12 cellular contexts compared by ENCODE assay signal in genomic region chr2:234464291-234464645, GRCh38. TPM values are rescaled to one million over a fixed set of nuclear protein-coding genes. Genes with fewer than 3 reads are reported as not detected.
DNase-seq lines count a peak whose midpoint lies in the region; ATAC-seq and TF ChIP-seq lines count a peak whose summit lies in the region.
"Had no signal": no experiment of that assay in that cellular context is flagged by ENCODE, and none has a peak within 500 bp of the region (broad histone marks: within the 10 kb centered on the region; RNA-seq: fewer than 3 reads in every experiment).

No MANE protein-coding gene starts in this region.

- CTCF ChIA-PET in CD4-positive, alpha-beta memory T cell (lab: Charles Lee; ENCODE audit: partially characterized antibody), result interaction anchor here (0.8 to 3.5 kb wide), 17 partner anchors 10 to 175 kb away, joined by 3 to 22 read pairs (median 5); no protein-coding TSS in a partner anchor
- CTCF ChIA-PET in activated CD4-positive, alpha-beta memory T cell treated with anti-CD3 and anti-CD28 coated beads for 36 hours (lab: Charles Lee), result interaction anchor here (0.7 to 2.9 kb wide), 9 partner anchors 10 to 175 kb away, joined by 3 to 12 read pairs (median 7); partner anchors contain the start of gene ARL4C

- H3K4me1 Mint-ChIP-seq in CD4-positive, alpha-beta memory T cell, result peaks cover 45 to 91% (median 71%) of the 10 kb centered on the region in 4 donors
- peaks cover 68% of the 10 kb centered on the region for H3K4me1 Mint-ChIP-seq in activated CD4-positive, alpha-beta memory T cell treated with anti-CD3 and anti-CD28 coated beads for 36 hours (ENCODE audit: low read depth)

- no peaks in the 10 kb centered on the region for H3K27me3 Mint-ChIP-seq in CD4-positive, alpha-beta memory T cell
- H3K27me3 Mint-ChIP-seq in activated CD4-positive, alpha-beta memory T cell treated with anti-CD3 and anti-CD28 coated beads for 36 hours, result no peaks in the 10 kb centered on the region

- H3K9me3 ChIP-seq in CD4-positive, alpha-beta memory T cell (ENCODE audit: control insufficient read depth in 1 of 2, low read length in 2 of 2), result no peaks in the 10 kb centered on the region
- H3K9me3 ChIP-seq in mucosa of descending colon (no peaks in the 10 kb centered on the region), esophagus muscularis mucosa (peaks cover 0 to 6% (median 0%) of the 10 kb centered on the region in 4 donors)
- H3K9me3 ChIP-seq: gastrocnemius medialis, right atrium auricular region, testis had no signal

- peak overlapping the region; percentile 25; the same call in 1 of the 2 replicates for H3K27ac ChIP-seq in C4-2B
- H3K27ac ChIP-seq in CD4-positive, alpha-beta memory T cell (ENCODE audit: low read depth, low read length), result peak overlapping the region; percentile 86
- H3K27ac ChIP-seq in esophagus muscularis mucosa (replicated peaks in 1 of 4), result no peak overlapping the region
- H3K27ac ChIP-seq: gastrocnemius medialis, right atrium auricular region, testis, WERI-Rb-1 had no signal

- H3K4me3 ChIP-seq in CD4-positive, alpha-beta memory T cell (ENCODE audit: low read length in 2 of 2), result peak overlapping the region in 1 of 2 donors; percentile 12
- no peak overlapping the region for H3K4me3 ChIP-seq in mucosa of descending colon
- no peak overlapping the region for H3K4me3 ChIP-seq in esophagus muscularis mucosa
- H3K4me3 ChIP-seq: gastrocnemius medialis, right atrium auricular region, testis had no signal

- 89% methylated on average over 9 of the region's 9 CpGs for WGBS in esophagus muscularis mucosa

- intact Hi-C loops in CD4-positive, alpha-beta memory T cell (cut with micrococcal nuclease), result loop anchor here (1.0 to 2.0 kb wide), 5 partner anchors 10 to 38 kb away; no protein-coding TSS in a partner anchor
- intact Hi-C loops in activated CD4-positive, alpha-beta memory T cell treated with anti-CD3 and anti-CD28 coated beads for 36 hours (cut with micrococcal nuclease), result loop anchor here (1.0 to 2.0 kb wide), 8 partner anchors 10 to 172 kb away; no protein-coding TSS in a partner anchor
- intact Hi-C loops in mucosa of descending colon (cut with DNase I, micrococcal nuclease) (no loop called here), esophagus muscularis mucosa (cut with DNase I) (no loop called here)

- peak overlapping the region; percentile 88 to 99 (median 97) for H3K27ac Mint-ChIP-seq in CD4-positive, alpha-beta memory T cell
- H3K27ac Mint-ChIP-seq in activated CD4-positive, alpha-beta memory T cell treated with anti-CD3 and anti-CD28 coated beads for 36 hours, result peak overlapping the region; percentile 91

- H3K4me3 Mint-ChIP-seq in CD4-positive, alpha-beta memory T cell, result peak overlapping the region; percentile 34 to 86 (median 81)
- peak overlapping the region; percentile 71 for H3K4me3 Mint-ChIP-seq in activated CD4-positive, alpha-beta memory T cell treated with anti-CD3 and anti-CD28 coated beads for 36 hours

- ATAC-seq in mucosa of descending colon, result peak; percentile 23
- no peak for ATAC-seq in HG03432 (IDR thresholded peaks at IDR 0.05; ENCODE audit: unreplicated experiment)
- ATAC-seq: gastrocnemius medialis had no signal

- no peaks in the 10 kb centered on the region for H3K9me3 Mint-ChIP-seq in CD4-positive, alpha-beta memory T cell
- H3K9me3 Mint-ChIP-seq in activated CD4-positive, alpha-beta memory T cell treated with anti-CD3 and anti-CD28 coated beads for 36 hours, result peaks cover 6% of the 10 kb centered on the region

- POLR2A ChIA-PET in CD4-positive, alpha-beta memory T cell (lab: Charles Lee; ENCODE audit: partially characterized antibody), result interaction anchor here (1.2 to 25.9 kb wide), 12 partner anchors 12 to 474 kb away, joined by 3 to 859 read pairs (median 17); partner anchors contain the start of gene ARL4C
- POLR2A ChIA-PET in activated CD4-positive, alpha-beta memory T cell treated with anti-CD3 and anti-CD28 coated beads for 36 hours (lab: Charles Lee), result interaction anchor here (0.5 to 1.9 kb wide), 15 partner anchors 9 to 549 kb away, joined by 3 to 12 read pairs (median 4); partner anchors contain the start of gene ARL4C

- H3K36me3 Mint-ChIP-seq in CD4-positive, alpha-beta memory T cell, result peaks cover 0 to 4% of the 10 kb centered on the region in 2 donors
- H3K36me3 Mint-ChIP-seq in activated CD4-positive, alpha-beta memory T cell treated with anti-CD3 and anti-CD28 coated beads for 36 hours, result no peaks in the 10 kb centered on the region

- TF ChIP-seq CTCF in C4-2B (conservative IDR thresholded peaks at IDR 0.05) (no peak), mucosa of descending colon (IDR thresholded peaks at IDR 0.05) (no peak), esophagus muscularis mucosa (IDR thresholded peaks at IDR 0.05) (no peak)

- H3K36me3 ChIP-seq in CD4-positive, alpha-beta memory T cell (ENCODE audit: insufficient read depth, low read length), result no peaks in the 10 kb centered on the region
- H3K36me3 ChIP-seq in mucosa of descending colon (ENCODE audit: low read depth), result no peaks in the 10 kb centered on the region
- H3K36me3 ChIP-seq in esophagus muscularis mucosa, result no peaks in the 10 kb centered on the region
- H3K36me3 ChIP-seq: gastrocnemius medialis, right atrium auricular region, WERI-Rb-1 had no signal

- peaks cover 76% of the 10 kb centered on the region for H3K4me1 ChIP-seq in CD4-positive, alpha-beta memory T cell (ENCODE audit: insufficient read depth, low read length)
- H3K4me1 ChIP-seq in mucosa of descending colon (ENCODE audit: low read depth) (no peaks in the 10 kb centered on the region), esophagus muscularis mucosa (no peaks in the 10 kb centered on the region)
- H3K4me1 ChIP-seq: gastrocnemius medialis, right atrium auricular region, testis had no signal

- H3K27me3 ChIP-seq in CD4-positive, alpha-beta memory T cell (ENCODE audit: insufficient read depth, low read length), result no peaks in the 10 kb centered on the region
- H3K27me3 ChIP-seq in esophagus muscularis mucosa, result peaks cover 0 to 11% (median 0%) of the 10 kb centered on the region in 4 donors
- H3K27me3 ChIP-seq: gastrocnemius medialis, right atrium auricular region, testis had no signal

- no peak for DNase-seq in CD4-positive, alpha-beta memory T cell
- no peak for DNase-seq in activated CD4-positive, alpha-beta memory T cell treated with anti-CD3 and anti-CD28 coated beads for 36 hours
- DNase-seq in mucosa of descending colon (no peak), NCI-H226 (no peak), esophagus muscularis mucosa (ENCODE audit: extremely low spot score) (no peak)
- DNase-seq: C1 segment of cervical spinal cord, gastrocnemius medialis, testis, WERI-Rb-1 had no signal

- no peak for TF ChIP-seq POLR2A in esophagus muscularis mucosa (IDR thresholded peaks at IDR 0.05; ENCODE audit: low read depth)

- no peak for TF ChIP-seq EP300 in esophagus muscularis mucosa (IDR thresholded peaks at IDR 0.05)

RNA-seq across cellular contexts. Expression of gene ARL4C, which starts 32.6 kb away (rescaled TPM):
- total RNA-seq in CD4-positive, alpha-beta memory T cell, result 100 to 1,000 TPM; 225 to 239 TPM
- 100 to 1,000 TPM; 136 to 149 TPM for polyA plus RNA-seq in CD4-positive, alpha-beta memory T cell
- total RNA-seq in activated CD4-positive, alpha-beta memory T cell treated with anti-CD3 and anti-CD28 coated beads for 36 hours, result 10 to 100 TPM; 44.4 to 44.7 TPM
- total RNA-seq in mucosa of descending colon (10 to 100 TPM in 1 of 3 donors, 1 to 10 TPM in 2; 4.5 to 15.1 (median 8.4) TPM), esophagus muscularis mucosa (10 to 100 TPM in 1 of 4 donors, 1 to 10 TPM in 3; 3.6 to 16.4 (median 5.4) TPM)

Comparison
In these comparisons a context has a peak if more than half of its experiments do, and no peak if none do; other contexts are left out.
1. H3K27ac ChIP-seq: peak in C4-2B (single experiment) and CD4-positive, alpha-beta memory T cell (single experiment); none in esophagus muscularis mucosa (0 of 4).
2. RNA of gene ARL4C, which starts 32.6 kb away (total RNA-seq): 225 to 239 TPM in CD4-positive, alpha-beta memory T cell; 44.4 to 44.7 TPM in activated CD4-positive, alpha-beta memory T cell treated with anti-CD3 and anti-CD28 coated beads for 36 hours, 4.5 to 15.1 TPM in mucosa of descending colon and 3.6 to 16.4 TPM in esophagus muscularis mucosa; every median in the first group is over 4 times any median in the second.
3. intact Hi-C loops: an anchor here in CD4-positive, alpha-beta memory T cell (1.0 to 2.0 kb wide) and activated CD4-positive, alpha-beta memory T cell treated with anti-CD3 and anti-CD28 coated beads for 36 hours (1.0 to 2.0 kb wide); none called in mucosa of descending colon and esophagus muscularis mucosa.